ENCODE assay signal across 20 cellular contexts in the genomic region with DNA sequence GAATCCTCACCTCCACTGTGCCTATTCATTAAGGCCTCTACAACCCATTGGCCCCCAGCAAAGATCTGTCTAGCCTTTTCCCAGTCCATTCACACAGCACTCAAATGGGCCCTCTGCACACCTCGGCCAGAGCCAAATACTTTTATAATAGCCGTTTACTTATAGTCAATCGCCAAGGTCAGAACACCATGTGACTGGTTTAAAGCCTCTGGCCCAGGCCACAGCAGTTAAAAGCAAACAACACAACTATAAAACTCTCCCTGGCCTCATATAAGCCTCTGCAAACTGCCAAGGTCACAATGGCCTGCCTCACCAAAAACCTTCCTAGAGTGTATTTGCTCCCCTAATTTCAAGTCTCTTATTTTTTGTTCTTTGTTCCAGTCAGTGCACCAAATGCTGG.
"Had no signal": no experiment of that assay in that cellular context is flagged by ENCODE, and none has a peak within 500 bp of the region (broad histone marks: within the 10 kb centered on the region; RNA-seq: fewer than 3 reads in every experiment).

No MANE protein-coding gene starts in this region.

- H3K9me3 ChIP-seq: esophagus squamous epithelium, gastroesophageal sphincter, sigmoid colon, stomach had no signal

- ATAC-seq: gastroesophageal sphincter; left cardiac atrium; left ventricle myocardium superior; naive thymus-derived CD4-positive, alpha-beta T cell had no signal

- H3K27ac ChIP-seq: esophagus squamous epithelium, gastroesophageal sphincter, sigmoid colon, skin epidermis, stomach had no signal

- H3K4me1 ChIP-seq: esophagus squamous epithelium had no signal

- H3K9me3 Mint-ChIP-seq: dendritic cell treated with granulocyte-macrophage colony-stimulating factor and Interleukin-4, amounts not matched to agents 40 ng/mL and 50 ng/mL, for 4 days; nephron progenitor cell; type B pancreatic cell had no signal

- H3K27ac Mint-ChIP-seq: dendritic cell treated with granulocyte-macrophage colony-stimulating factor and Interleukin-4, amounts not matched to agents 40 ng/mL and 50 ng/mL, for 4 days; immature natural killer cell; naive thymus-derived CD4-positive, alpha-beta T cell; nephron progenitor cell; type B pancreatic cell had no signal

- H3K36me3 Mint-ChIP-seq: immature natural killer cell; naive thymus-derived CD4-positive, alpha-beta T cell; type B pancreatic cell had no signal

- DNase-seq: esophagus squamous epithelium; foreskin fibroblast; glutamatergic neuron; immature natural killer cell; left cardiac atrium; left ventricle myocardium superior; mesenchymal stem cell; naive thymus-derived CD4-positive, alpha-beta T cell; nephron progenitor cell; sigmoid colon; stimulated activated CD4-positive, alpha-beta T cell treated with anti-CD3 and anti-CD28 coated beads, Interleukin-2, amount 100 ng/mL, for 24 hours; stimulated activated CD4-positive, alpha-beta T cell treated with anti-CD3 and anti-CD28 coated beads, Interleukin-4, amount 100 ng/mL, for 4 hours; stimulated activated naive CD4-positive, alpha-beta T cell; stomach; substantia nigra had no signal

- H3K4me3 ChIP-seq: esophagus squamous epithelium, gastroesophageal sphincter, lung, sigmoid colon, skin epidermis, stomach had no signal

- H3K27me3 ChIP-seq: esophagus squamous epithelium, gastroesophageal sphincter, sigmoid colon, stomach had no signal

- H3K36me3 ChIP-seq: esophagus squamous epithelium, gastroesophageal sphincter, sigmoid colon, stomach had no signal
